ENCODE assay signal across 7 cellular contexts in genomic region chr15:39904115-39904514, GRCh38.
"Had no signal": no experiment of that assay in that cellular context is flagged by ENCODE, and none has a peak within 500 bp of the region (broad histone marks: within the 10 kb centered on the region; RNA-seq: fewer than 3 reads in every experiment).

No MANE protein-coding gene starts in this region.

- H3K4me3 ChIP-seq: GM23248, HAP-1 had no signal

- H2AFZ ChIP-seq: GM23248 had no signal

- ATAC-seq: HCT116, HepG2 had no signal

- H3K27ac ChIP-seq: GM23248, KMS-11 had no signal

- H3K4me2 ChIP-seq: KMS-11 had no signal

- H3K4me1 ChIP-seq: HAP-1 had no signal

- H3K36me3 ChIP-seq: HAP-1 had no signal

- DNase-seq: GM23248, IMR-90, KBM-7 had no signal

- H3K9ac ChIP-seq: GM23248, KMS-11 had no signal

- H3K9me3 ChIP-seq: HAP-1 had no signal
